18 cellular contexts compared by ENCODE assay signal in the genomic region with DNA sequence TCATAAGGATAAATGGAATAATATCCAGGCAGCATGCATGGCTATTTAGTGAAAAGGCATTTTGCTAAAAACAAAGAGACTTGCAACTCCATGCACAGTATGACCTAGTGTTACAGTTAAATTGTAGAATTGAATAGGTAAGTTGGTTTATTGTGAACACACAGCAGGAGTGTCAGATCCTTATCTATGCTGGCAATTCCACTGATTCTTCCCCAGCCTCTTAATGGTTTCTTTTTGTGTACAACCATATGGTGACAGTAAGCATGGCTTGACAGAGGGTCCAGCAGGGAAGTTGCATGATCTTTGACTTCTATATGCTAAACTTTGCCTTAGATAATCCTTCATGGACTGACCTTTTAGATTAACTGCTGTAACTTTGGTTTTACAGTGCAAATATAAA.
"Had no signal": no experiment of that assay in that cellular context is flagged by ENCODE, and none has a peak within 500 bp of the region (broad histone marks: within the 10 kb centered on the region; RNA-seq: fewer than 3 reads in every experiment).

No MANE protein-coding gene starts in this region.

- ATAC-seq: effector memory CD8-positive, alpha-beta T cell; left colon; upper lobe of right lung had no signal

- H3K27me3 Mint-ChIP-seq: dendritic cell treated with granulocyte-macrophage colony-stimulating factor and Interleukin-4, amounts not matched to agents 40 ng/mL and 50 ng/mL, for 4 days; effector memory CD8-positive, alpha-beta T cell; naive B cell had no signal

- H3K79me2 ChIP-seq: parathyroid adenoma had no signal

- H3K36me3 ChIP-seq: neutrophil, stomach, upper lobe of right lung had no signal

- H3K9me3 Mint-ChIP-seq: dendritic cell treated with granulocyte-macrophage colony-stimulating factor and Interleukin-4, amounts not matched to agents 40 ng/mL and 50 ng/mL, for 4 days; naive B cell had no signal

- H3K9me3 ChIP-seq: neutrophil, testis, upper lobe of right lung had no signal

- H3K4me3 ChIP-seq: lung, stomach, testis, upper lobe of right lung had no signal

- DNase-seq: activated CD4-positive, CD25-positive, alpha-beta regulatory T cell treated with anti-CD3 and anti-CD28 coated beads, Interleukin-2, amount 50 U/mL, for 72 hours; activated naive CD4-positive, alpha-beta T cell treated with Interleukin-2 at 50 U/mL for 16 hours; activated T-cell treated with anti-CD3 and anti-CD28 coated beads for 4 hours; effector memory CD8-positive, alpha-beta T cell; foreskin melanocyte; head of caudate nucleus; left colon; naive B cell; stimulated activated CD4-positive, alpha-beta T cell treated with anti-CD3 and anti-CD28 coated beads, Interleukin-1b, Interleukin-23, amount 100 ng/mL, for 48 hours; stomach; T-helper 9 cell; testis; upper lobe of right lung had no signal

- H3K4me3 Mint-ChIP-seq: dendritic cell treated with granulocyte-macrophage colony-stimulating factor and Interleukin-4, amounts not matched to agents 40 ng/mL and 50 ng/mL, for 4 days; effector memory CD8-positive, alpha-beta T cell; naive B cell had no signal

- H3K4me1 Mint-ChIP-seq: naive B cell had no signal

- H2AFZ ChIP-seq: parathyroid adenoma had no signal

- H3K27me3 ChIP-seq: neutrophil, stomach, testis, upper lobe of right lung had no signal

- H3K27ac Mint-ChIP-seq: dendritic cell treated with granulocyte-macrophage colony-stimulating factor and Interleukin-4, amounts not matched to agents 40 ng/mL and 50 ng/mL, for 4 days; effector memory CD8-positive, alpha-beta T cell; naive B cell had no signal

- H3K4me1 ChIP-seq: parathyroid adenoma, stomach, testis, upper lobe of right lung had no signal

- H3K36me3 Mint-ChIP-seq: naive B cell had no signal

- H3K27ac ChIP-seq: epithelial cell of prostate, neutrophil, parathyroid adenoma, stomach, testis, upper lobe of right lung had no signal
